In genomic region chr3:33577588-33577987, GRCh38 we compare ENCODE assay signal across 15 cellular contexts.
"Had no signal": no experiment of that assay in that cellular context is flagged by ENCODE, and none has a peak within 500 bp of the region (broad histone marks: within the 10 kb centered on the region; RNA-seq: fewer than 3 reads in every experiment).

No MANE protein-coding gene starts in this region.

- H3K9me3 Mint-ChIP-seq: activated naive CD4-positive, alpha-beta T cell treated with anti-CD3 and anti-CD28 coated beads, Interleukin-2, amount 50 U/mL, for 72 hours; activated T-cell treated with anti-CD3 and anti-CD28 coated beads, Interleukin-2, amount 50 U/mL, for 72 hours; naive B cell had no signal

- ATAC-seq: activated CD8-positive, alpha-beta T cell treated with anti-CD3 and anti-CD28 coated beads, Interleukin-2, amount 10 ng/mL, durations not matched to agents 7 days and 5 days; activated naive CD4-positive, alpha-beta T cell treated with anti-CD3 and anti-CD28 coated beads, Interleukin-2, amount 50 U/mL, for 72 hours; activated T-cell treated with anti-CD3 and anti-CD28 coated beads, Interleukin-2, amount 50 U/mL, for 72 hours; T-helper 17 cell had no signal

- H3K27ac ChIP-seq: esophagus muscularis mucosa, hepatocyte, neutrophil, parathyroid adenoma, stomach, thoracic aorta had no signal

- H3K4me1 Mint-ChIP-seq: T-helper 17 cell had no signal

- H3K27ac Mint-ChIP-seq: activated CD8-positive, alpha-beta T cell treated with anti-CD3 and anti-CD28 coated beads, Interleukin-2, amount 10 ng/mL, durations not matched to agents 7 days and 5 days; activated naive CD4-positive, alpha-beta T cell treated with anti-CD3 and anti-CD28 coated beads, Interleukin-2, amount 50 U/mL, for 72 hours; activated T-cell treated with anti-CD3 and anti-CD28 coated beads, Interleukin-2, amount 50 U/mL, for 72 hours; naive B cell; T-helper 17 cell had no signal

- H3K27me3 ChIP-seq: esophagus muscularis mucosa, hepatocyte, neutrophil, stomach had no signal

- H3K4me2 ChIP-seq: hepatocyte had no signal

- DNase-seq: activated CD4-positive, alpha-beta T cell treated with anti-CD3 and anti-CD28 coated beads for 48 hours; activated CD8-positive, alpha-beta memory T cell treated with anti-CD3 and anti-CD28 coated beads, Interleukin-2, amount 50 U/mL, for 4 hours; activated CD8-positive, alpha-beta T cell treated with anti-CD3 and anti-CD28 coated beads, Interleukin-2, amount 10 ng/mL, durations not matched to agents 7 days and 5 days; activated gamma-delta T cell; activated T-cell treated with anti-CD3 and anti-CD28 coated beads, Interleukin-2, amount 50 U/mL, for 72 hours; naive B cell; stimulated activated CD4-positive, alpha-beta T cell treated with anti-CD3 and anti-CD28 coated beads, Interleukin-1b, Interleukin-23, amount 100 ng/mL, for 48 hours; stomach; T-helper 17 cell had no signal

- H2AFZ ChIP-seq: hepatocyte, parathyroid adenoma had no signal

- H3K4me3 Mint-ChIP-seq: activated CD8-positive, alpha-beta T cell treated with anti-CD3 and anti-CD28 coated beads, Interleukin-2, amount 10 ng/mL, durations not matched to agents 7 days and 5 days; activated T-cell treated with anti-CD3 and anti-CD28 coated beads, Interleukin-2, amount 50 U/mL, for 72 hours; naive B cell; T-helper 17 cell had no signal

- H3K9me3 ChIP-seq: esophagus muscularis mucosa, neutrophil, stomach, thoracic aorta had no signal

- H3K27me3 Mint-ChIP-seq: naive B cell, T-helper 17 cell had no signal

- H3K9ac ChIP-seq: parathyroid adenoma had no signal

- H3K4me3 ChIP-seq: esophagus muscularis mucosa, hepatocyte, stomach, thoracic aorta had no signal

- H3K4me1 ChIP-seq: esophagus muscularis mucosa, parathyroid adenoma had no signal
